In the genomic region with DNA sequence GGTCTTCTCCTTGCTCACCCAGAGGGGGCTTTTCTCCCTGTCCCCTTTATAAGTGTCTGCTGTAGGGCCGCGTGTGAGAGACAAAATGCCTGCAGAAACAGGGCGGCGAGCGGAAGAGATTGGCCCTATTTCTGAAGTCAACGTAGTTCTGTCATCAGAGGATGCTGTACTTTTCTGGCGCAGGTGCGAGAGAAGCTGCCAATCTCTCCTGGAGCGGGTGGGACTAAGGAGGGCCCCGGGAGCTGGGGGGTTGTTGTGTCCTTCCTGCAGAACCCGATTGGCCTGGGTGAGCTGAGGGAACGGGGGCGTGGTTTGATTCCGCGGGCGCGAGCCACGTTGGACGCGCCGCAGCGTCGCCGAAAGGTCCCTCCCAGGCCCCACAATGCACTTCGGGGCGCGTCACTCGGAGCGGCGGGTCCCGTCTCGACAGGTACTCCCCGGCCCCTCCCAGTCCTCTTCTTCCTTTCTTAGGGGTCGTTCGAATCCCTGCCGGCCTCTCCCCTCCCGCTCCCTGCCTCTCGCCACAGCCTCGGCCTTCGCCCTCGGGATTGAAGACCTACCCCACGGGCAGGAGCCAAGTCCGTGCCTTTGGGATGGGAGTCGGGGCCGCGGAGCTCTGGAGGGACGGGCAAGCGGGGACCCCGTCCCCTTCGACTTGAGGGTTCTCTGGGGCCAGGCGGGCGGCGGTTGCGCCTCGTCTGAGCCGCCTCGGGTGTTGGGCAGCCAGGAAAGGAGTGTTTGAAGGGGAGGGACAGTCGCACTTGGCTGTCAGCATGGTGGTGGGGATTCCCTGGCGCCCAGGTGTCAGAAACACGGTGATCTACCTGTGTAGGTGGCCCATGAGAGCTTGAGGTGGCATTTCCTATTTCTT, we compare ENCODE assay signal across 8 cellular contexts. TPM values are rescaled to one million over a fixed set of nuclear protein-coding genes. Genes with fewer than 3 reads are reported as not detected.
DNase-seq lines count a peak whose midpoint lies in the region; ATAC-seq and TF ChIP-seq lines count a peak whose summit lies in the region.

Gene SEC22A (plus strand): TSS at position 387 of the 871 bp plus-strand sequence. CDS start 7,275 bp downstream, outside the sequence.

- no peaks in the 10 kb centered on the region for H3K36me3 ChIP-seq in CD8-positive, alpha-beta T cell (ENCODE audit: insufficient read depth, low read length)
- no peaks in the 10 kb centered on the region for H3K36me3 ChIP-seq in effector memory CD4-positive, alpha-beta T cell (ENCODE audit: control insufficient read depth, insufficient read depth, low read length)

- peak; percentile 96 for ATAC-seq in CD8-positive, alpha-beta T cell
- peak; percentile 97 for ATAC-seq in GM19467 (IDR thresholded peaks at IDR 0.05; ENCODE audit: unreplicated experiment)

- H3K4me3 Mint-ChIP-seq in CD8-positive, alpha-beta T cell: peak within 1 kb of the TSS; percentile 83

- CTCF ChIA-PET in CD8-positive, alpha-beta T cell (lab: Charles Lee): no interaction called here

- peaks cover 18% of the 10 kb centered on the region for H3K4me1 ChIP-seq in CD8-positive, alpha-beta T cell (ENCODE audit: insufficient read depth, low read length)
- peaks cover 11% of the 10 kb centered on the region for H3K4me1 ChIP-seq in effector memory CD4-positive, alpha-beta T cell (ENCODE audit: control insufficient read depth, insufficient read depth, low read length, poor library complexity, severe bottlenecking)

- peak within 1 kb of the TSS; percentile 96 for H3K4me3 ChIP-seq in CD8-positive, alpha-beta T cell (ENCODE audit: low read depth, low read length)
- peak within 1 kb of the TSS; percentile 75 for H3K4me3 ChIP-seq in effector memory CD4-positive, alpha-beta T cell (ENCODE audit: insufficient read depth, low read depth, low read length, poor library complexity, severe bottlenecking)

- TF ChIP-seq CTCF in CD8-positive, alpha-beta T cell (IDR thresholded peaks at IDR 0.05): no peak

- peaks cover 11% of the 10 kb centered on the region for H3K9me3 Mint-ChIP-seq in CD8-positive, alpha-beta T cell

- peak within 1 kb of the TSS; percentile 98 for H3K27ac Mint-ChIP-seq in CD8-positive, alpha-beta T cell

- no peaks in the 10 kb centered on the region for H3K9me3 ChIP-seq in CD8-positive, alpha-beta T cell (ENCODE audit: low read length)
- no peaks in the 10 kb centered on the region for H3K9me3 ChIP-seq in effector memory CD4-positive, alpha-beta T cell (ENCODE audit: control insufficient read depth, low read length)

- intact Hi-C loops in CD8-positive, alpha-beta T cell (cut with DNase I, micrococcal nuclease): loop anchor here (1.0 to 10.0 kb wide), 18 partner anchors 134 to 1655 kb away; partner anchors contain the start of genes DTX3L (in 2 of the 2), HACD2 (in 2 of the 2), HSPBAP1 (in 2 of the 2) and MIX23 (in 2 of the 2)

- H3K4me1 Mint-ChIP-seq in CD8-positive, alpha-beta T cell (ENCODE audit: low read depth): peaks cover 26% of the 10 kb centered on the region

- DNase-seq in CD8-positive, alpha-beta T cell: peak; percentile 91 to 99 (median 94)
- peak; percentile 79 for DNase-seq in HS-27A (ENCODE audit: low read depth)
- peak; percentile 86 for DNase-seq in NK-92 (lab: John Stamatoyannopoulos, UW; ENCODE audit: unreplicated experiment)
- DNase-seq in activated CD8-positive, alpha-beta memory T cell treated with anti-CD3 and anti-CD28 coated beads for 1 hour (ENCODE audit: extremely low read depth in 1 of 2, low read depth in 1 of 2): peak; percentile 88 to 93
- DNase-seq in effector memory CD4-positive, alpha-beta T cell: peak; percentile 89 to 93 (median 93)
- DNase-seq in medulla oblongata (ENCODE audit: extremely low spot score): peak; percentile 91
- DNase-seq in stimulated activated CD8-positive, alpha-beta memory T cell treated with anti-CD3 and anti-CD28 coated beads, Interleukin-12 subunit alpha, Interleukin-12 subunit beta, amount 100 ng/mL, for 1 hour (ENCODE audit: low read depth): peak; percentile 92

- no peaks in the 10 kb centered on the region for H3K27me3 Mint-ChIP-seq in CD8-positive, alpha-beta T cell (ENCODE audit: low read depth)

- H3K27me3 ChIP-seq in CD8-positive, alpha-beta T cell (ENCODE audit: insufficient read depth, low read length): no peaks in the 10 kb centered on the region
- no peaks in the 10 kb centered on the region for H3K27me3 ChIP-seq in effector memory CD4-positive, alpha-beta T cell (replicated peaks; ENCODE audit: control insufficient read depth, insufficient read depth, low read length, poor library complexity, severe bottlenecking)

- H3K36me3 Mint-ChIP-seq in CD8-positive, alpha-beta T cell: peaks cover 6% of the 10 kb centered on the region

- POLR2A ChIA-PET in CD8-positive, alpha-beta T cell (lab: Charles Lee): interaction anchor here (0.6 to 1.8 kb wide), 7 partner anchors 9 to 818 kb away, joined by 3 to 6 read pairs (median 4); partner anchors contain the start of genes FAM162A and HSPBAP1

- H3K27ac ChIP-seq in CD8-positive, alpha-beta T cell (ENCODE audit: low read depth, low read length): peak within 1 kb of the TSS; percentile 95
- H3K27ac ChIP-seq in effector memory CD4-positive, alpha-beta T cell (ENCODE audit: insufficient read depth, low read length, poor library complexity, severe bottlenecking): peak within 1 kb of the TSS; percentile 95

RNA-seq across cellular contexts. Expression of gene SEC22A, which starts in this region (rescaled TPM):
- 1 to 10 TPM; 8.6 to 9.1 TPM for total RNA-seq in CD8-positive, alpha-beta T cell

Comparison
In these comparisons a context has a peak if more than half of its experiments do, and no peak if none do; other contexts are left out.
1. Peak in every context shown above with its lines: DNase-seq, ATAC-seq, H3K4me3 ChIP-seq and H3K27ac ChIP-seq.